27 cellular contexts compared by ENCODE assay signal in genomic region chr20:38919683-38920082, GRCh38.
"Had no signal": no experiment of that assay in that cellular context is flagged by ENCODE, and none has a peak within 500 bp of the region (broad histone marks: within the 10 kb centered on the region; RNA-seq: fewer than 3 reads in every experiment).

No MANE protein-coding gene starts in this region.

- H3K9me3 ChIP-seq: left lung, lower lobe of right lung, pancreas, psoas muscle, right atrium auricular region, right lobe of liver, stomach, testis, thyroid gland, transverse colon, upper lobe of left lung, vagina had no signal

- H3K36me3 ChIP-seq: pancreas, right atrium auricular region, right lobe of liver, thyroid gland, transverse colon, vagina had no signal

- H3K4me3 ChIP-seq: left lung, lower lobe of right lung, pancreas, psoas muscle, right atrium auricular region, right lobe of liver, smooth muscle cell, stomach, testis, thyroid gland, transverse colon, upper lobe of left lung, vagina had no signal

- H3K27me3 ChIP-seq: left lung, pancreas, right atrium auricular region, right lobe of liver, testis, thyroid gland, transverse colon, upper lobe of left lung, vagina had no signal

- H3K27ac ChIP-seq: left lung, lower lobe of right lung, pancreas, psoas muscle, right atrium auricular region, right lobe of liver, stomach, testis, thyroid gland, transverse colon, upper lobe of left lung, vagina had no signal

- ATAC-seq: left colon; left lung; lower lobe of right lung; naive thymus-derived CD8-positive, alpha-beta T cell; pancreas; psoas muscle; right lobe of liver; stimulated activated naive B cell treated with anti-CD40 and anti-IgM and Interleukin-4, amounts not matched to agents 10 μg/mL and 1 μg/mL and 100 μg/mL, for 72 hours; stimulated activated naive CD8-positive, alpha-beta T cell treated with anti-CD3 and anti-CD28 coated beads, Interleukin-15, Interleukin-2, amounts not matched to agents 100 U/mL and 50 U/mL, for 24 hours had no signal

- H3K4me2 ChIP-seq: smooth muscle cell had no signal

- DNase-seq: hippocampal formation; immature natural killer cell; kidney; left colon; left lung; lower lobe of right lung; mammary epithelial cell; mesenchymal stem cell; naive thymus-derived CD8-positive, alpha-beta T cell; pancreas; posterior cingulate gyrus; psoas muscle; right lobe of liver; stimulated activated CD4-positive, alpha-beta T cell treated with anti-CD3 and anti-CD28 coated beads, Interleukin-1b, Interleukin-23, amount 100 ng/mL, for 48 hours; stimulated activated CD4-positive, alpha-beta T cell treated with anti-CD3 and anti-CD28 coated beads, Interleukin-2, amount 100 ng/mL, for 48 hours; stimulated activated CD4-positive, alpha-beta T cell treated with anti-CD3 and anti-CD28 coated beads, Interleukin-4, amount 100 ng/mL, for 4 hours; stimulated activated CD8-positive, alpha-beta memory T cell treated with anti-CD3 and anti-CD28 coated beads, Interleukin-4, amount 100 ng/mL, for 48 hours; stimulated activated naive B cell treated with anti-CD40 and anti-IgM and Interleukin-4, amounts not matched to agents 10 μg/mL and 1 μg/mL and 100 μg/mL, for 72 hours; stimulated activated naive CD8-positive, alpha-beta T cell treated with anti-CD3 and anti-CD28 coated beads, Interleukin-15, Interleukin-2, amounts not matched to agents 100 U/mL and 50 U/mL, for 24 hours; stomach; testis; thyroid gland; transverse colon; upper lobe of left lung had no signal
